34 cellular contexts compared by ENCODE assay signal in genomic region chr14:73253323-73253610, GRCh38. TPM values are rescaled to one million over a fixed set of nuclear protein-coding genes. Genes with fewer than 3 reads are reported as not detected.
"Had no signal": no experiment of that assay in that cellular context is flagged by ENCODE, and none has a peak within 500 bp of the region (broad histone marks: within the 10 kb centered on the region; RNA-seq: fewer than 3 reads in every experiment).

No MANE protein-coding gene starts in this region.

- H3K9me3 ChIP-seq: Peyer's patch had no signal

- H3K36me3 ChIP-seq: brain microvascular endothelial cell, Peyer's patch, WERI-Rb-1 had no signal

- H3K27me3 ChIP-seq: brain microvascular endothelial cell, Peyer's patch had no signal

- H3K27me3 Mint-ChIP-seq: activated naive CD8-positive, alpha-beta T cell treated with anti-CD3 and anti-CD28 coated beads for 36 hours; central memory CD8-positive, alpha-beta T cell; T-cell had no signal

- DNase-seq: activated CD4-positive, alpha-beta memory T cell treated with anti-CD3 and anti-CD28 coated beads, Interleukin-2, amount 10 ng/mL, durations not matched to agents 7 days and 5 days; activated CD4-positive, alpha-beta T cell treated with anti-CD3 and anti-CD28 coated beads for 1 hour; activated CD4-positive, alpha-beta T cell treated with anti-CD3 and anti-CD28 coated beads for 48 hours; activated CD4-positive, CD25-positive, alpha-beta regulatory T cell; activated CD8-positive, alpha-beta memory T cell treated with anti-CD3 and anti-CD28 coated beads for 24 hours; activated CD8-positive, alpha-beta memory T cell treated with anti-CD3 and anti-CD28 coated beads, Interleukin-2, amount 10 ng/mL, durations not matched to agents 7 days and 5 days; activated CD8-positive, alpha-beta memory T cell treated with anti-CD3 and anti-CD28 coated beads, Interleukin-2, amount 50 U/mL, for 48 hours; activated effector memory CD4-positive, alpha-beta T cell treated with Interleukin-2 at 50 U/mL for 16 hours; activated naive CD4-positive, alpha-beta T cell; activated naive CD4-positive, alpha-beta T cell treated with anti-CD3 and anti-CD28 coated beads, Interleukin-2, amount 50 U/mL, for 16 hours; activated naive CD8-positive, alpha-beta T cell treated with anti-CD3 and anti-CD28 coated beads for 36 hours; activated T-cell treated with anti-CD3 and anti-CD28 coated beads, Interleukin-2, amount 50 U/mL, for 48 hours; amniotic stem cell; brain microvascular endothelial cell; Karpas-422; KBM-7; NCI-H1105 treated with DMSO at 0.1 percent for 48 hours; NCI-H1436 treated with DMSO at 0.1 percent for 48 hours; NCI-H1694 treated with DMSO at 0.1 percent for 48 hours; NCI-H2029; NCI-H345; NCI-H524 treated with DMSO at 0.1 percent for 48 hours; NK-92 treated with Interleukin-12 subunit alpha and Interleukin-12 subunit beta, amount 100 ng/mL, for 24 hours; PC-3; RPMI8226; SHP77 treated with DMSO at 0.1 percent for 48 hours; T-cell; T-helper 2 cell; T-helper 9 cell; WERI-Rb-1 had no signal

- H3K4me3 Mint-ChIP-seq: activated CD4-positive, alpha-beta memory T cell treated with anti-CD3 and anti-CD28 coated beads, Interleukin-2, amount 10 ng/mL, durations not matched to agents 7 days and 5 days; activated CD8-positive, alpha-beta memory T cell treated with anti-CD3 and anti-CD28 coated beads, Interleukin-2, amount 10 ng/mL, durations not matched to agents 7 days and 5 days; activated naive CD8-positive, alpha-beta T cell treated with anti-CD3 and anti-CD28 coated beads for 36 hours; central memory CD8-positive, alpha-beta T cell; T-cell had no signal

- H3K27ac Mint-ChIP-seq: activated CD4-positive, alpha-beta memory T cell treated with anti-CD3 and anti-CD28 coated beads, Interleukin-2, amount 10 ng/mL, durations not matched to agents 7 days and 5 days; activated CD8-positive, alpha-beta memory T cell treated with anti-CD3 and anti-CD28 coated beads, Interleukin-2, amount 10 ng/mL, durations not matched to agents 7 days and 5 days; activated naive CD8-positive, alpha-beta T cell treated with anti-CD3 and anti-CD28 coated beads for 36 hours; T-cell had no signal

- ATAC-seq: activated CD8-positive, alpha-beta memory T cell treated with anti-CD3 and anti-CD28 coated beads, Interleukin-2, amount 10 ng/mL, durations not matched to agents 7 days and 5 days; PC-3; SK-N-SH treated with all-trans-retinoic acid at 6 μM for 48 hours had no signal

- H3K36me3 Mint-ChIP-seq: activated CD8-positive, alpha-beta memory T cell treated with anti-CD3 and anti-CD28 coated beads, Interleukin-2, amount 10 ng/mL, durations not matched to agents 7 days and 5 days; activated naive CD8-positive, alpha-beta T cell treated with anti-CD3 and anti-CD28 coated beads for 36 hours; T-cell had no signal

- H3K4me3 ChIP-seq: Peyer's patch had no signal

- H3K9me3 Mint-ChIP-seq: activated CD4-positive, alpha-beta memory T cell treated with anti-CD3 and anti-CD28 coated beads, Interleukin-2, amount 10 ng/mL, durations not matched to agents 7 days and 5 days; activated naive CD8-positive, alpha-beta T cell treated with anti-CD3 and anti-CD28 coated beads for 36 hours; central memory CD8-positive, alpha-beta T cell; T-cell had no signal

- H3K4me1 Mint-ChIP-seq: central memory CD8-positive, alpha-beta T cell had no signal

- H3K27ac ChIP-seq: brain microvascular endothelial cell, Peyer's patch, WERI-Rb-1 had no signal

RNA-seq across cellular contexts. Expression of gene PAPLN, which starts 16.0 kb away (rescaled TPM):
- total RNA-seq: SK-MEL-5 had no signal
